In genomic region chr20:38153011-38153329, GRCh38 we compare ENCODE assay signal across 12 cellular contexts. TPM values are rescaled to one million over a fixed set of nuclear protein-coding genes. Genes with fewer than 3 reads are reported as not detected.
DNase-seq lines count a peak whose midpoint lies in the region; ATAC-seq, FAIRE-seq and TF ChIP-seq lines count a peak whose summit lies in the region.
"Had no signal": no experiment of that assay in that cellular context is flagged by ENCODE, and none has a peak within 500 bp of the region (broad histone marks: within the 10 kb centered on the region; RNA-seq: fewer than 3 reads in every experiment).

No MANE protein-coding gene starts in this region.

- H3K4me3 Mint-ChIP-seq in CD14-positive monocyte: peak overlapping the region; percentile 75 to 87
- peak overlapping the region; percentile 21 for H3K4me3 Mint-ChIP-seq in T-helper 17 cell
- H3K4me3 Mint-ChIP-seq in T-cell: no peak overlapping the region

- H3K36me3 Mint-ChIP-seq in CD14-positive monocyte (peaks cover 3 to 19% of the 10 kb centered on the region in 2 donors), T-helper 17 cell (ENCODE audit: low read depth) (no peaks in the 10 kb centered on the region), T-cell (no peaks in the 10 kb centered on the region)
- H3K36me3 Mint-ChIP-seq: naive thymus-derived CD8-positive, alpha-beta T cell had no signal

- CTCF ChIA-PET in T-cell (lab: Charles Lee): no interaction called here

- H3K27ac ChIP-seq in fibroblast of lung (ENCODE audit: insufficient read depth, low read length): peak overlapping the region; percentile 82
- peak overlapping the region; percentile 64 to 89 (median 76) for H3K27ac ChIP-seq in pancreas
- H3K27ac ChIP-seq: WERI-Rb-1 had no signal

- no peak overlapping the region for H2AFZ ChIP-seq in fibroblast of lung (ENCODE audit: low read length)

- ATAC-seq in T-helper 17 cell: no peak
- ATAC-seq in pancreas: peak in 2 of 4 donors; percentile 1 to 4
- no peak for ATAC-seq in HG03175 (IDR thresholded peaks at IDR 0.05; ENCODE audit: unreplicated experiment)
- no peak for ATAC-seq in T-cell (replicated peaks in 1 of 4)

- no peaks in the 10 kb centered on the region for H3K79me2 ChIP-seq in fibroblast of lung (ENCODE audit: control insufficient read depth, insufficient read depth, low read length)

- H3K4me1 ChIP-seq in fibroblast of lung (ENCODE audit: control insufficient read depth, extremely low read depth, insufficient read depth, low read length) (peaks cover 20% of the 10 kb centered on the region), pancreas (peaks cover 11 to 25% (median 14%) of the 10 kb centered on the region in 3 donors)

- H3K27ac Mint-ChIP-seq in CD14-positive monocyte: peak overlapping the region; percentile 94 to 100 (median 99)
- no peak overlapping the region for H3K27ac Mint-ChIP-seq in T-helper 17 cell
- H3K27ac Mint-ChIP-seq in T-cell: peak overlapping the region in 1 of 2 donors; percentile 19

- H3K27me3 ChIP-seq in fibroblast of lung (ENCODE audit: control insufficient read depth, insufficient read depth, low read length): no peaks in the 10 kb centered on the region
- H3K27me3 ChIP-seq in pancreas: no peaks in the 10 kb centered on the region

- 75 to 79% methylated on average over 10 to 11 of the region's 11 CpGs for WGBS in pancreas, 2 donors

- FAIRE-seq in pancreas (lab: Jason Lieb, UNC): no peak

- H3K36me3 ChIP-seq in fibroblast of lung (ENCODE audit: control insufficient read depth, insufficient read depth, low read length) (peaks cover 14% of the 10 kb centered on the region), pancreas (no peaks in the 10 kb centered on the region)
- H3K36me3 ChIP-seq: WERI-Rb-1 had no signal

- TF ChIP-seq CTCF in CD14-positive monocyte (IDR thresholded peaks at IDR 0.05) (no peak), fibroblast of lung (conservative IDR thresholded peaks at IDR 0.05 in 1 of 2, IDR thresholded peaks at IDR 0.05 in 1 of 2; ENCODE audit: low read depth in 1 of 2, low read length in 2 of 2) (no peak), pancreas (IDR thresholded peaks at IDR 0.05) (no peak)

- H3K9ac ChIP-seq in fibroblast of lung (ENCODE audit: insufficient read depth, low read length): no peak overlapping the region

- intact Hi-C loops in CD14-positive monocyte (cut with micrococcal nuclease) (no loop called here), pancreas (cut with DNase I) (no loop called here)

- no peaks in the 10 kb centered on the region for H3K9me3 ChIP-seq in T-helper 17 cell (ENCODE audit: control insufficient read depth, low read length, poor library complexity, severe bottlenecking)
- no peaks in the 10 kb centered on the region for H3K9me3 ChIP-seq in fibroblast of lung (ENCODE audit: control insufficient read depth, insufficient read depth, low read depth, low read length)
- no peaks in the 10 kb centered on the region for H3K9me3 ChIP-seq in pancreas
- H3K9me3 ChIP-seq: Caco-2 had no signal

- H3K4me3 ChIP-seq in fibroblast of lung (replicated peaks in 1 of 4; ENCODE audit: control extremely low read depth in 1 of 4, insufficient read depth in 1 of 4, low read depth in 3 of 4, low read length in 4 of 4) (no peak overlapping the region), pancreas (no peak overlapping the region)

- H3K9me3 Mint-ChIP-seq in CD14-positive monocyte (peaks cover 0 to 4% (median 0%) of the 10 kb centered on the region in 7 donors), T-cell (no peaks in the 10 kb centered on the region)
- H3K9me3 Mint-ChIP-seq: naive thymus-derived CD8-positive, alpha-beta T cell had no signal

- POLR2A ChIA-PET in T-cell (lab: Charles Lee): no interaction called here

- no peaks in the 10 kb centered on the region for H4K20me1 ChIP-seq in fibroblast of lung (ENCODE audit: control insufficient read depth, extremely low read depth, insufficient read depth, low read length)

- no peak overlapping the region for H3K4me2 ChIP-seq in fibroblast of lung (ENCODE audit: extremely low read depth, insufficient read depth, low read length)

- peaks cover 0 to 2% (median 0%) of the 10 kb centered on the region in 3 donors for H3K27me3 Mint-ChIP-seq in CD14-positive monocyte (ENCODE audit: low read depth in 3 of 3)
- peaks cover 16% of the 10 kb centered on the region for H3K27me3 Mint-ChIP-seq in T-helper 17 cell
- H3K27me3 Mint-ChIP-seq in T-cell: peaks cover 11 to 22% of the 10 kb centered on the region in 2 donors

- DNase-seq in CD14-positive monocyte (ENCODE audit: low spot score) (peak; percentile 64), T-helper 17 cell (no peak), fibroblast of lung (ENCODE audit: low read depth in 2 of 2) (peak in 1 of 2 donors; percentile 75), pancreas (no peak), foreskin melanocyte (no peak), ecto neural progenitor cell (ENCODE audit: low spot score) (no peak), T-cell (no peak)
- DNase-seq: Caco-2; naive thymus-derived CD8-positive, alpha-beta T cell; stimulated activated CD4-positive, alpha-beta T cell treated with anti-CD3 and anti-CD28 coated beads, Interleukin-4, amount 100 ng/mL, for 1 hour; WERI-Rb-1 had no signal

- H3K4me1 Mint-ChIP-seq in CD14-positive monocyte (peaks cover 67% of the 10 kb centered on the region), T-helper 17 cell (peaks cover 8% of the 10 kb centered on the region), T-cell (peaks cover 8 to 14% (median 9%) of the 10 kb centered on the region in 3 donors)

RNA-seq across cellular contexts. Expression of gene TGM2, which starts 12.1 kb away (rescaled TPM):
- polyA plus RNA-seq in CD14-positive monocyte: 1 to 10 TPM in 1 of 2 donors, under 1 TPM in 1; 0.47 to 1.6 TPM
- under 1 TPM; 0.37 to 0.76 TPM for total RNA-seq in T-helper 17 cell
- total RNA-seq in fibroblast of lung: 58.6 and 103 TPM in 2 replicates
- polyA plus RNA-seq in fibroblast of lung: 129 and 238 TPM in 2 replicates
- 135 and 254 TPM in 2 replicates for polyA plus RNA-seq in fibroblast of lung (2012)
- 160 and 334 TPM in 2 replicates for polyA minus RNA-seq in fibroblast of lung (ENCODE audit: low replicate concordance)
- total RNA-seq in pancreas: 10 to 100 TPM in 3 of 6 donors, 1 to 10 TPM in 3; 3.7 to 92.6 (median 10.6) TPM
- polyA plus RNA-seq in pancreas: 10 to 100 TPM in 1 of 2 donors, 1 to 10 TPM in 1; 9.2 to 12.9 TPM
- total RNA-seq in T-cell: 1 to 10 TPM in 2 of 5 donors, under 1 TPM in 1, not detected in 2; 0.62 to 1.8 (median 1.2) TPM
- total RNA-seq: naive thymus-derived CD8-positive, alpha-beta T cell had no signal
- polyA plus RNA-seq: naive thymus-derived CD8-positive, alpha-beta T cell had no signal

Comparison
In these comparisons a context has a peak if more than half of its experiments do, and no peak if none do; other contexts are left out.
1. H3K4me3 Mint-ChIP-seq: peak in CD14-positive monocyte (2 of 2) and T-helper 17 cell (single experiment); none in T-cell (0 of 3).